Comparison of ENCODE assay signal across 8 cellular contexts in the genomic region with DNA sequence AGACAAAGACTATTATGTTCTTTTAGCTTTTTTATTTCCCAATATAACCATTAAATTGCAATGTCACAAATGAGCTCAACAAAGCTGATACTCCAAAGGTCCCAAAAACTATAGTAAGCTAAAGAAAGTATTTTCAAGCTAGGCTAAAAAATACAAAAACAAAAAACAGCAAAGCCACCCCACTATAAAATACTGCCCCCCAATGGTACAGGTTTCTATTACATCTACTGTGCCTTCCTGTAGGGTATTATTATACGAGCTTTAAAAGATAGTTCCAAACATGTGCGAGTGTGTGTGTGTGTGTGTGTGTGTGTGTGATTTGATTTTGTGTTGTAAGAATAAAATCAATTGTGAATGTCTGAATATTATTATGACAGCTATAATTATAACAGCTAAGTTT. TPM values are rescaled to one million over a fixed set of nuclear protein-coding genes. Genes with fewer than 3 reads are reported as not detected.
A peak's percentile ranks its signal among the peaks of the same experiment; 100 is the strongest.
DNase-seq lines count a peak whose midpoint lies in the region; ATAC-seq, FAIRE-seq and TF ChIP-seq lines count a peak whose summit lies in the region.

No MANE protein-coding gene starts in this region.

- no peak overlapping the region for H3K9ac ChIP-seq in OCI-LY3 (ENCODE audit: low read length)

- no peak overlapping the region for H3K4me2 ChIP-seq in OCI-LY3 (ENCODE audit: low read length)

- H3K9me3 ChIP-seq in left ventricle myocardium inferior (replicated peaks): no peaks in the 10 kb centered on the region
- H3K9me3 ChIP-seq in OCI-LY3 (ENCODE audit: insufficient read depth, low read length): no peaks in the 10 kb centered on the region

- ATAC-seq in Right ventricle myocardium superior (ENCODE audit: poor library complexity) (no peak), HG03378 (IDR thresholded peaks at IDR 0.05; ENCODE audit: unreplicated experiment) (no peak)

- H2AFZ ChIP-seq in OCI-LY3 (ENCODE audit: low read depth, low read length): no peak overlapping the region

- H3K27ac ChIP-seq in left ventricle myocardium inferior (replicated peaks) (no peak overlapping the region), OCI-LY3 (ENCODE audit: low read length) (no peak overlapping the region)

- H3K36me3 ChIP-seq in left ventricle myocardium inferior (no peaks in the 10 kb centered on the region), OCI-LY3 (replicated peaks; ENCODE audit: low read depth, low read length) (no peaks in the 10 kb centered on the region)

- no peak overlapping the region for H3K4me3 Mint-ChIP-seq in type B pancreatic cell

- peaks cover 3% of the 10 kb centered on the region for H3K27me3 Mint-ChIP-seq in type B pancreatic cell

- intact Hi-C loops in left ventricle myocardium inferior (cut with micrococcal nuclease) (no loop called here), Right ventricle myocardium superior (cut with DNase I) (no loop called here)

- no peaks in the 10 kb centered on the region for H3K79me2 ChIP-seq in OCI-LY3 (ENCODE audit: low read length)

- no peak for TF ChIP-seq POLR2A in GM12891 (IDR thresholded peaks at IDR 0.05; ENCODE audit: low read depth, low read length)

- no peaks in the 10 kb centered on the region for H3K9me3 Mint-ChIP-seq in type B pancreatic cell

- H3K27ac Mint-ChIP-seq in type B pancreatic cell: no peak overlapping the region

- H3K4me1 ChIP-seq in left ventricle myocardium inferior: peaks cover 3% of the 10 kb centered on the region
- no peaks in the 10 kb centered on the region for H3K4me1 ChIP-seq in OCI-LY3 (ENCODE audit: low read length)

- no peaks in the 10 kb centered on the region for H3K27me3 ChIP-seq in left ventricle myocardium inferior (ENCODE audit: low read depth)
- H3K27me3 ChIP-seq in OCI-LY3 (ENCODE audit: low read depth, low read length): no peaks in the 10 kb centered on the region

- H3K4me3 ChIP-seq in left ventricle myocardium inferior (no peak overlapping the region), OCI-LY3 (ENCODE audit: low read length) (no peak overlapping the region), epithelial cell of proximal tubule (ENCODE audit: low read depth, low read length) (no peak overlapping the region)

- no peaks in the 10 kb centered on the region for H3K36me3 Mint-ChIP-seq in type B pancreatic cell

- H4K20me1 ChIP-seq in OCI-LY3 (ENCODE audit: insufficient read depth, low read length): no peaks in the 10 kb centered on the region

- TF ChIP-seq CTCF in left ventricle myocardium inferior (IDR thresholded peaks at IDR 0.05; ENCODE audit: borderline replicate concordance): peak; percentile 36
- TF ChIP-seq CTCF in OCI-LY3 (IDR thresholded peaks at IDR 0.05; ENCODE audit: low read depth, low read length): peak; percentile 68
- TF ChIP-seq CTCF in epithelial cell of proximal tubule (conservative IDR thresholded peaks at IDR 0.05; ENCODE audit: low read depth, low read length): peak; percentile 67
- peak; percentile 66 for TF ChIP-seq CTCF in type B pancreatic cell (conservative IDR thresholded peaks at IDR 0.05)

- no peak for FAIRE-seq in GM12891 (lab: Jason Lieb, UNC)

- no peaks in the 10 kb centered on the region for H3K4me1 Mint-ChIP-seq in type B pancreatic cell (ENCODE audit: unreplicated experiment)

- DNase-seq in left ventricle myocardium inferior: no peak
- DNase-seq in Right ventricle myocardium superior: no peak
- no peak for DNase-seq in epithelial cell of proximal tubule (ENCODE audit: low read depth)
- no peak for DNase-seq in type B pancreatic cell (ENCODE audit: extremely low spot score, unreplicated experiment)
- DNase-seq in GM12891 (ENCODE audit: insufficient read length, low spot score): no peak
- DNase-seq in T1000 (lab: John Stamatoyannopoulos, UW): no peak

TF ChIP-seq in GM12891, 5 proteins besides CTCF, POLR2A, EP300 and RAD21:
- TF ChIP-seq PAX5 (IDR thresholded peaks at IDR 0.05; ENCODE audit: insufficient read depth, low read length, severe bottlenecking): no peak
- no peak for TF ChIP-seq POLR2AphosphoS5 (IDR thresholded peaks at IDR 0.05; ENCODE audit: low read depth, low read length)
- TF ChIP-seq POU2F2 (IDR thresholded peaks at IDR 0.05; ENCODE audit: low read depth, low read length): no peak
- TF ChIP-seq SPI1 (IDR thresholded peaks at IDR 0.05; ENCODE audit: low read depth, low read length): no peak
- TF ChIP-seq TAF1 (IDR thresholded peaks at IDR 0.05; ENCODE audit: low read depth, low read length): no peak
TF ChIP-seq in GM12891: peak in this region for 0.

RNA-seq across cellular contexts. Expression of gene IFNG, which starts 1.1 kb away (rescaled TPM):
- total RNA-seq in left ventricle myocardium inferior (not detected), Right ventricle myocardium superior (not detected), epithelial cell of proximal tubule (not detected in 2 replicates), type B pancreatic cell (ENCODE audit: low replicate concordance) (not detected in 2 replicates)
- not detected for polyA plus RNA-seq in GM12891 (2012; ENCODE audit: low read depth, missing spikeins)
